In genomic region chr18:43158381-43158780, GRCh38 we compare ENCODE assay signal across 31 cellular contexts. TPM values are rescaled to one million over a fixed set of nuclear protein-coding genes. Genes with fewer than 3 reads are reported as not detected.
"Had no signal": no experiment of that assay in that cellular context is flagged by ENCODE, and none has a peak within 500 bp of the region (broad histone marks: within the 10 kb centered on the region; RNA-seq: fewer than 3 reads in every experiment).

No MANE protein-coding gene starts in this region.

- H3K4me3 Mint-ChIP-seq: immature natural killer cell; naive B cell; natural killer cell; stimulated activated naive B cell treated with anti-CD40 and anti-IgM and Interleukin-4, amounts not matched to agents 10 μg/mL and 1 μg/mL and 100 μg/mL, for 72 hours had no signal

- DNase-seq: immature natural killer cell; kidney; left colon; left lung; lower lobe of right lung; mammary epithelial cell; mesenchymal stem cell; naive B cell; natural killer cell; ovary; right lobe of liver; stimulated activated CD4-positive, alpha-beta T cell treated with anti-CD3 and anti-CD28 coated beads, Interleukin-12 subunit alpha, Interleukin-12 subunit beta, amount 100 ng/mL, for 4 hours; stimulated activated CD4-positive, alpha-beta T cell treated with anti-CD3 and anti-CD28 coated beads, Interleukin-15, amount 100 ng/mL, for 24 hours; stimulated activated CD4-positive, alpha-beta T cell treated with anti-CD3 and anti-CD28 coated beads, Interleukin-2, amount 100 ng/mL, for 24 hours; stimulated activated CD4-positive, alpha-beta T cell treated with anti-CD3 and anti-CD28 coated beads, Interleukin-4, amount 100 ng/mL, for 1 hour; stimulated activated naive B cell treated with anti-CD40 and anti-IgM and Interleukin-4, amounts not matched to agents 10 μg/mL and 1 μg/mL and 100 μg/mL, for 72 hours; stimulated activated naive CD8-positive, alpha-beta T cell treated with anti-CD3 and anti-CD28 coated beads, Interleukin-15, Interleukin-2, amounts not matched to agents 100 U/mL and 50 U/mL, for 24 hours; stomach; testis; thyroid gland; transverse colon; upper lobe of left lung had no signal

- H3K9me3 Mint-ChIP-seq: naive B cell; stimulated activated naive B cell treated with anti-CD40 and anti-IgM and Interleukin-4, amounts not matched to agents 10 μg/mL and 1 μg/mL and 100 μg/mL, for 72 hours had no signal

- H3K4me1 Mint-ChIP-seq: immature natural killer cell; naive B cell; natural killer cell; stimulated activated naive B cell treated with anti-CD40 and anti-IgM and Interleukin-4, amounts not matched to agents 10 μg/mL and 1 μg/mL and 100 μg/mL, for 72 hours had no signal

- H3K27me3 Mint-ChIP-seq: naive B cell; progenitor cell of endocrine pancreas; stimulated activated naive B cell treated with anti-CD40 and anti-IgM and Interleukin-4, amounts not matched to agents 10 μg/mL and 1 μg/mL and 100 μg/mL, for 72 hours had no signal

- H3K4me3 ChIP-seq: left lung, lower lobe of right lung, ovary, right atrium auricular region, right lobe of liver, skin epidermis, stomach, testis, thyroid gland, transverse colon, upper lobe of left lung, vagina had no signal

- H3K27ac Mint-ChIP-seq: immature natural killer cell; naive B cell; natural killer cell; progenitor cell of endocrine pancreas; stimulated activated naive B cell treated with anti-CD40 and anti-IgM and Interleukin-4, amounts not matched to agents 10 μg/mL and 1 μg/mL and 100 μg/mL, for 72 hours had no signal

- ATAC-seq: left colon; left lung; lower lobe of right lung; natural killer cell; right lobe of liver; stimulated activated naive B cell treated with anti-CD40 and anti-IgM and Interleukin-4, amounts not matched to agents 10 μg/mL and 1 μg/mL and 100 μg/mL, for 72 hours; stimulated activated naive CD8-positive, alpha-beta T cell treated with anti-CD3 and anti-CD28 coated beads, Interleukin-15, Interleukin-2, amounts not matched to agents 100 U/mL and 50 U/mL, for 24 hours had no signal

- H3K27me3 ChIP-seq: left lung, ovary, right atrium auricular region, right lobe of liver, stomach, testis, thyroid gland, transverse colon, upper lobe of left lung, vagina had no signal

- H3K27ac ChIP-seq: left lung, lower lobe of right lung, ovary, right atrium auricular region, right lobe of liver, skin epidermis, stomach, testis, thyroid gland, transverse colon, upper lobe of left lung, vagina had no signal

- H3K36me3 ChIP-seq: left lung, lower lobe of right lung, ovary, right atrium auricular region, right lobe of liver, stomach, thyroid gland, transverse colon, upper lobe of left lung, vagina had no signal

- H3K36me3 Mint-ChIP-seq: immature natural killer cell; naive B cell; natural killer cell; stimulated activated naive B cell treated with anti-CD40 and anti-IgM and Interleukin-4, amounts not matched to agents 10 μg/mL and 1 μg/mL and 100 μg/mL, for 72 hours had no signal

- H3K9me3 ChIP-seq: lower lobe of right lung, ovary, right atrium auricular region, right lobe of liver, stomach, testis, thyroid gland, transverse colon, vagina had no signal

- H3K4me1 ChIP-seq: left lung, lower lobe of right lung, right atrium auricular region, right lobe of liver, stomach, testis, thyroid gland, transverse colon, upper lobe of left lung, vagina had no signal

RNA-seq across cellular contexts. Expression of gene RIT2, which starts 42.9 kb away (rescaled TPM):
- total RNA-seq: kidney, left colon, left lung, liver, lower lobe of right lung, mammary epithelial cell, mucosa of gallbladder, natural killer cell, omental fat pad, ovary, progenitor cell of endocrine pancreas, pulmonary artery endothelial cell, renal cortical epithelial cell, right atrium auricular region, right lobe of liver, stomach, testis, thyroid gland, transverse colon, upper lobe of left lung, vagina had no signal
- polyA plus RNA-seq: immature natural killer cell, liver, mammary epithelial cell, ovary, stomach had no signal
